1 cellular context compared by ENCODE assay signal in genomic region chr1:191558389-191558788, GRCh38.
TF ChIP-seq lines count a peak whose summit lies in the region.

No MANE protein-coding gene starts in this region.

TF ChIP-seq in GM12878, 131 proteins besides CTCF, POLR2A, EP300 and RAD21 (continued from another document):
- TF ChIP-seq MLLT1 (IDR thresholded peaks at IDR 0.05) (no peak), CUX1 (IDR thresholded peaks at IDR 0.05; ENCODE audit: insufficient replicate concordance, low read depth, low read length) (peak; percentile 32), IKZF2 (IDR thresholded peaks at IDR 0.05) (no peak), MEF2B (IDR thresholded peaks at IDR 0.05; ENCODE audit: partially characterized antibody, poor library complexity, severe bottlenecking) (peak; percentile 98), RB1 (IDR thresholded peaks at IDR 0.05; ENCODE audit: borderline replicate concordance) (peak; percentile 41; the same call in 1 of the 2 replicates), IRF3 (IDR thresholded peaks at IDR 0.05) (no peak), SIN3A (IDR thresholded peaks at IDR 0.05; ENCODE audit: low read depth, low read length) (no peak), ELK1 (IDR thresholded peaks at IDR 0.05; ENCODE audit: low read depth, low read length) (no peak), NRF1 (conservative IDR thresholded peaks at IDR 0.05; ENCODE audit: low read depth, low read length) (no peak), CEBPZ (IDR thresholded peaks at IDR 0.05; ENCODE audit: low read depth, low read length) (no peak), PML (IDR thresholded peaks at IDR 0.05; ENCODE audit: low read length) (no peak), NBN (IDR thresholded peaks at IDR 0.05) (no peak), ZZZ3 (IDR thresholded peaks at IDR 0.05; ENCODE audit: control insufficient read depth, insufficient read length, low read depth) (no peak), NFYA (IDR thresholded peaks at IDR 0.05; ENCODE audit: borderline replicate concordance, low read depth, low read length) (no peak), PAX5 (IDR thresholded peaks at IDR 0.05; ENCODE audit: borderline replicate concordance, low read depth, low read length) (no peak), NR2C1 (IDR thresholded peaks at IDR 0.05) (no peak)
